ENCODE assay signal across 23 cellular contexts in genomic region chr12:88156075-88156654, GRCh38.
"Had no signal": no experiment of that assay in that cellular context is flagged by ENCODE, and none has a peak within 500 bp of the region (broad histone marks: within the 10 kb centered on the region; RNA-seq: fewer than 3 reads in every experiment).

No MANE protein-coding gene starts in this region.

- H3K4me1 ChIP-seq: Peyer's patch had no signal

- H3K36me3 ChIP-seq: brain microvascular endothelial cell, Peyer's patch had no signal

- FAIRE-seq: K562 had no signal

- H3K4me1 Mint-ChIP-seq: activated naive CD4-positive, alpha-beta T cell treated with anti-CD3 and anti-CD28 coated beads, Interleukin-2, amount 10 ng/mL, durations not matched to agents 7 days and 5 days had no signal

- H3K4me3 Mint-ChIP-seq: activated CD4-positive, alpha-beta T cell treated with anti-CD3 and anti-CD28 coated beads for 36 hours; activated CD8-positive, alpha-beta T cell treated with anti-CD3 and anti-CD28 coated beads for 36 hours; activated naive CD4-positive, alpha-beta T cell treated with anti-CD3 and anti-CD28 coated beads, Interleukin-2, amount 10 ng/mL, durations not matched to agents 7 days and 5 days; activated naive CD8-positive, alpha-beta T cell treated with anti-CD3 and anti-CD28 coated beads for 36 hours; activated T-cell treated with anti-CD3 and anti-CD28 coated beads, Interleukin-2, amount 50 U/mL, for 72 hours; T-helper 1 cell treated with Interleukin-12 subunit alpha and Interleukin-12 subunit beta and Interleukin-4 antibody, amounts not matched to agents 30 μg/mL and 1 μg/mL, for 36 hours had no signal

- H3K9me3 Mint-ChIP-seq: activated CD8-positive, alpha-beta T cell treated with anti-CD3 and anti-CD28 coated beads for 36 hours; activated naive CD4-positive, alpha-beta T cell treated with anti-CD3 and anti-CD28 coated beads, Interleukin-2, amount 10 ng/mL, durations not matched to agents 7 days and 5 days; activated naive CD8-positive, alpha-beta T cell treated with anti-CD3 and anti-CD28 coated beads for 36 hours; activated T-cell treated with anti-CD3 and anti-CD28 coated beads, Interleukin-2, amount 50 U/mL, for 72 hours; activated T-helper 2 cell treated with anti-CD3 and anti-CD28 coated beads, Interferon-gamma antibody, Interleukin-2, Interleukin-4, amounts not matched to agents 10 μg/mL and 5 μg/mL and 100 μg/mL, durations not matched to agents 14 hours and 24 hours and 36 hours; T-helper 1 cell treated with Interleukin-12 subunit alpha and Interleukin-12 subunit beta and Interleukin-4 antibody, amounts not matched to agents 30 μg/mL and 1 μg/mL, for 36 hours had no signal

- DNase-seq: activated CD4-positive, alpha-beta T cell treated with anti-CD3 and anti-CD28 coated beads for 36 hours; activated CD4-positive, alpha-beta T cell treated with anti-CD3 and anti-CD28 coated beads, Interleukin-2, amount 50 U/mL, for 1 hour; activated CD8-positive, alpha-beta memory T cell treated with anti-CD3 and anti-CD28 coated beads, Interleukin-2, amount 50 U/mL, for 4 hours; activated CD8-positive, alpha-beta T cell treated with anti-CD3 and anti-CD28 coated beads for 36 hours; activated gamma-delta T cell treated with Interleukin-2 at 50 U/mL for 16 hours; activated naive CD4-positive, alpha-beta T cell treated with anti-CD3 and anti-CD28 coated beads, Interleukin-2, amount 10 ng/mL, durations not matched to agents 7 days and 5 days; activated naive CD8-positive, alpha-beta T cell treated with anti-CD3 and anti-CD28 coated beads for 36 hours; activated T-cell treated with anti-CD3 and anti-CD28 coated beads, Interleukin-2, amount 50 U/mL, for 72 hours; brain microvascular endothelial cell; cerebellar nuclear complex; Kasumi-1; NCI-H1092; NCI-H1417 treated with DMSO at 0.1 percent for 48 hours; NCI-H1694 treated with DMSO at 0.1 percent for 48 hours; NCI-H2029 treated with DMSO at 0.1 percent for 48 hours; NCI-H510A treated with DMSO at 0.1 percent for 48 hours; NCI-H69; Peyer's patch; SHP77; T-helper 9 cell had no signal

- H3K27me3 Mint-ChIP-seq: activated CD4-positive, alpha-beta T cell treated with anti-CD3 and anti-CD28 coated beads for 36 hours; activated CD8-positive, alpha-beta T cell treated with anti-CD3 and anti-CD28 coated beads for 36 hours; activated naive CD4-positive, alpha-beta T cell treated with anti-CD3 and anti-CD28 coated beads, Interleukin-2, amount 10 ng/mL, durations not matched to agents 7 days and 5 days; activated naive CD8-positive, alpha-beta T cell treated with anti-CD3 and anti-CD28 coated beads for 36 hours had no signal

- H3K4me3 ChIP-seq: K562, Peyer's patch had no signal

- H3K9me3 ChIP-seq: Peyer's patch had no signal

- H3K27ac ChIP-seq: brain microvascular endothelial cell, Peyer's patch had no signal

- H3K27ac Mint-ChIP-seq: activated CD4-positive, alpha-beta T cell treated with anti-CD3 and anti-CD28 coated beads for 36 hours; activated CD8-positive, alpha-beta T cell treated with anti-CD3 and anti-CD28 coated beads for 36 hours; activated naive CD4-positive, alpha-beta T cell treated with anti-CD3 and anti-CD28 coated beads, Interleukin-2, amount 10 ng/mL, durations not matched to agents 7 days and 5 days; activated naive CD8-positive, alpha-beta T cell treated with anti-CD3 and anti-CD28 coated beads for 36 hours; activated T-helper 2 cell treated with anti-CD3 and anti-CD28 coated beads, Interferon-gamma antibody, Interleukin-2, Interleukin-4, amounts not matched to agents 10 μg/mL and 5 μg/mL and 100 μg/mL, durations not matched to agents 14 hours and 24 hours and 36 hours; T-helper 1 cell treated with Interleukin-12 subunit alpha and Interleukin-12 subunit beta and Interleukin-4 antibody, amounts not matched to agents 30 μg/mL and 1 μg/mL, for 36 hours had no signal

- H3K27me3 ChIP-seq: brain microvascular endothelial cell, Peyer's patch had no signal
